11 cellular contexts compared by ENCODE assay signal in genomic region chr10:660980-661890, GRCh38. TPM values are rescaled to one million over a fixed set of nuclear protein-coding genes. Genes with fewer than 3 reads are reported as not detected.
DNase-seq lines count a peak whose midpoint lies in the region; ATAC-seq and TF ChIP-seq lines count a peak whose summit lies in the region.
"Had no signal": no experiment of that assay in that cellular context is flagged by ENCODE, and none has a peak within 500 bp of the region (broad histone marks: within the 10 kb centered on the region; RNA-seq: fewer than 3 reads in every experiment).

No MANE protein-coding gene starts in this region.

- no peak for ATAC-seq in HG02973 (IDR thresholded peaks at IDR 0.05; ENCODE audit: unreplicated experiment)
- no peak for ATAC-seq in activated CD4-positive, alpha-beta T cell treated with anti-CD3 and anti-CD28 coated beads for 36 hours

- no peaks in the 10 kb centered on the region for H3K36me3 Mint-ChIP-seq in activated CD4-positive, alpha-beta T cell treated with anti-CD3 and anti-CD28 coated beads for 36 hours (ENCODE audit: low read depth)

- POLR2A ChIA-PET in activated CD4-positive, alpha-beta T cell treated with anti-CD3 and anti-CD28 coated beads for 36 hours (lab: Charles Lee): no interaction called here

- peak overlapping the region; percentile 80; the same call in 1 of the 2 replicates for H3K4me2 ChIP-seq in KMS-11
- H3K4me2 ChIP-seq in smooth muscle cell: peak overlapping the region; percentile 83

- no peaks in the 10 kb centered on the region for H3K27me3 Mint-ChIP-seq in activated CD4-positive, alpha-beta T cell treated with anti-CD3 and anti-CD28 coated beads for 36 hours

- DNase-seq in globus pallidus (ENCODE audit: low spot score) (peak; percentile 61), smooth muscle cell (lab: John Stamatoyannopoulos, UW; ENCODE audit: unreplicated experiment) (no peak), NCI-H2171 treated with DMSO at 0.1 percent for 48 hours (lab: John Stamatoyannopoulos, UW) (no peak), NOMO-1 (lab: John Stamatoyannopoulos, UW; ENCODE audit: unreplicated experiment in 2 of 2) (no peak)
- DNase-seq in activated CD4-positive, alpha-beta T cell treated with anti-CD3 and anti-CD28 coated beads for 36 hours: no peak
- DNase-seq: GDM1 had no signal

- CTCF ChIA-PET in activated CD4-positive, alpha-beta T cell treated with anti-CD3 and anti-CD28 coated beads for 36 hours (lab: Charles Lee): interaction anchor here (1.1 kb wide), 1 partner anchor 14 kb away, joined by 4 read pairs; no protein-coding TSS in a partner anchor

- no peaks in the 10 kb centered on the region for H3K9me3 Mint-ChIP-seq in activated CD4-positive, alpha-beta T cell treated with anti-CD3 and anti-CD28 coated beads for 36 hours (ENCODE audit: low read depth)

- H3K4me3 Mint-ChIP-seq in activated CD4-positive, alpha-beta T cell treated with anti-CD3 and anti-CD28 coated beads for 36 hours: no peak overlapping the region

- H3K4me3 ChIP-seq in KMS-11 (IDR thresholded peaks at IDR 0.05; ENCODE audit: insufficient read depth, low read depth, low read length) (no peak overlapping the region), mucosa of rectum (ENCODE audit: low read length in 2 of 2) (peak overlapping the region in 1 of 2 donors; percentile 25), smooth muscle cell (no peak overlapping the region)
- H3K4me3 ChIP-seq: SJSA1 had no signal

- H3K27me3 ChIP-seq in KMS-11 (ENCODE audit: insufficient read depth, low read depth): no peaks in the 10 kb centered on the region; the same call in 1 of the 2 replicates
- no peaks in the 10 kb centered on the region for H3K27me3 ChIP-seq in mucosa of rectum (ENCODE audit: control insufficient read depth in 2 of 2, insufficient read depth in 2 of 2, low read length in 2 of 2)
- H3K27me3 ChIP-seq in smooth muscle cell (ENCODE audit: low read depth): no peaks in the 10 kb centered on the region
- H3K27me3 ChIP-seq: SJSA1 had no signal

- no peaks in the 10 kb centered on the region for H3K9me3 ChIP-seq in mucosa of rectum (ENCODE audit: control insufficient read depth in 2 of 2, low read length in 2 of 2)
- H3K9me3 ChIP-seq in smooth muscle cell (replicated peaks; ENCODE audit: low read depth): no peaks in the 10 kb centered on the region
- H3K9me3 ChIP-seq: SJSA1 had no signal

- 87% methylated on average over 19 of the region's 19 CpGs for WGBS in smooth muscle cell (ENCODE audit: low lambda C conversion rate)

- TF ChIP-seq CTCF in KMS-11 (conservative IDR thresholded peaks at IDR 0.05; ENCODE audit: low read depth, low read length) (no peak), smooth muscle cell (IDR thresholded peaks at IDR 0.05; ENCODE audit: borderline replicate concordance, insufficient read depth, poor library complexity, severe bottlenecking) (no peak)

- H4K20me1 ChIP-seq in KMS-11 (ENCODE audit: insufficient read depth): peaks cover 36% of the 10 kb centered on the region
- H4K20me1 ChIP-seq in smooth muscle cell (ENCODE audit: low read depth): peaks cover 85% of the 10 kb centered on the region

- H3F3A ChIP-seq in smooth muscle cell (ENCODE audit: low read depth): no peaks in the 10 kb centered on the region

- peaks cover 52% of the 10 kb centered on the region for H3K4me1 ChIP-seq in KMS-11 (ENCODE audit: low read depth, poor library complexity, severe bottlenecking)
- peaks cover 19 to 22% of the 10 kb centered on the region in 2 donors for H3K4me1 ChIP-seq in mucosa of rectum (ENCODE audit: control insufficient read depth in 2 of 2, insufficient read depth in 2 of 2, low read length in 2 of 2)
- H3K4me1 ChIP-seq in smooth muscle cell (ENCODE audit: low read depth): peaks cover 10% of the 10 kb centered on the region

- no peak overlapping the region for H3K27ac Mint-ChIP-seq in activated CD4-positive, alpha-beta T cell treated with anti-CD3 and anti-CD28 coated beads for 36 hours

- H3K9ac ChIP-seq in KMS-11 (no peak overlapping the region; the same call in 1 of the 2 replicates), mucosa of rectum (ENCODE audit: low read depth in 1 of 2, low read length in 2 of 2) (peak overlapping the region; percentile 2 to 8), smooth muscle cell (ENCODE audit: low read depth) (no peak overlapping the region)

- H3K79me2 ChIP-seq in KMS-11 (ENCODE audit: insufficient read depth, low read depth) (peaks cover 84% of the 10 kb centered on the region), smooth muscle cell (ENCODE audit: low read depth) (peaks cover 72% of the 10 kb centered on the region)

- H3K36me3 ChIP-seq in KMS-11 (ENCODE audit: insufficient read depth) (no peaks in the 10 kb centered on the region), mucosa of rectum (ENCODE audit: control insufficient read depth in 2 of 2, insufficient read depth in 2 of 2, low read length in 2 of 2) (no peaks in the 10 kb centered on the region), smooth muscle cell (ENCODE audit: low read depth) (no peaks in the 10 kb centered on the region)

- H3K27ac ChIP-seq in KMS-11: peak overlapping the region; percentile 66; the same call in 1 of the 2 replicates
- H3K27ac ChIP-seq in mucosa of rectum (ENCODE audit: low read depth in 2 of 2, low read length in 2 of 2): peak overlapping the region; percentile 26 to 32
- H3K27ac ChIP-seq in smooth muscle cell (ENCODE audit: low read depth): peak overlapping the region; percentile 96
- H3K27ac ChIP-seq: HL-60, SJSA1 had no signal

- H2AFZ ChIP-seq in KMS-11 (ENCODE audit: low read depth) (no peak overlapping the region), smooth muscle cell (ENCODE audit: low read depth) (no peak overlapping the region)

- intact Hi-C loops in activated CD4-positive, alpha-beta T cell treated with anti-CD3 and anti-CD28 coated beads for 36 hours (cut with DNase I, micrococcal nuclease): no loop called here

- peaks cover 6% of the 10 kb centered on the region for H3K4me1 Mint-ChIP-seq in activated CD4-positive, alpha-beta T cell treated with anti-CD3 and anti-CD28 coated beads for 36 hours

RNA-seq across cellular contexts. Expression of gene DIP2C, which starts 28.2 kb away (rescaled TPM):
- 14.1 and 15.3 TPM in 2 replicates for total RNA-seq in smooth muscle cell
- polyA plus RNA-seq in smooth muscle cell: 14.5 and 14.9 TPM in 2 replicates
- total RNA-seq in activated CD4-positive, alpha-beta T cell treated with anti-CD3 and anti-CD28 coated beads for 36 hours: under 1 TPM; 0.76 to 0.94 TPM

Comparison
In these comparisons a context has a peak if more than half of its experiments do, and no peak if none do; other contexts are left out.
1. H3K27ac ChIP-seq: peak in every context shown above with its lines; median percentile 96 in smooth muscle cell; 66 in KMS-11; 29 in mucosa of rectum.
2. H3K9ac ChIP-seq: peak in mucosa of rectum (2 of 2); none in KMS-11 (single experiment) and smooth muscle cell (single experiment).